22 cellular contexts compared by ENCODE assay signal in the genomic region with DNA sequence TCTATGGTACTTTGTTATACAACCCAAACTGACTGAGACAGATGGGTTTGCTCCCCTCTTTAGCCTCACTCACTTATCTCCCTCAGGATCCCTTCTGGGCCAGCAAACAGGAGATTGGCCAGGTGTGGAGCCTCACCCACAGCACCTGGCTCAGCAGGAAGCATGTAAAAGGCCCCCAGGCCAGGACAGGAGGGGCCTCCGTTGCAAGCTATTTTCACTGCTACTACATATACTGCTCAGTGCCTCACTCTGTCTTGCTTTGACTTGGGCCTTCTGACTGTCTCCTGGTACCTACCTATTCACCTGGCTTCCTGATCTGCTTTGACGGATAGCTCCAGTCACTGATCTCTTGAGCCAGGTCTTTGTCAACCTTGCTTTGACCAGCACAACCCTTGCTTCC. TPM values are rescaled to one million over a fixed set of nuclear protein-coding genes. Genes with fewer than 3 reads are reported as not detected.
DNase-seq lines count a peak whose midpoint lies in the region; ATAC-seq, FAIRE-seq and TF ChIP-seq lines count a peak whose summit lies in the region.
"Had no signal": no experiment of that assay in that cellular context is flagged by ENCODE, and none has a peak within 500 bp of the region (broad histone marks: within the 10 kb centered on the region; RNA-seq: fewer than 3 reads in every experiment).

No MANE protein-coding gene starts in this region.

- H4K20me1 ChIP-seq in IMR-90 (ENCODE audit: insufficient read depth, low read length) = peaks cover 10% of the 10 kb centered on the region; the same call in 1 of the 2 replicates
- no peaks in the 10 kb centered on the region for H4K20me1 ChIP-seq in astrocyte (ENCODE audit: insufficient read depth, low read length)
- H4K20me1 ChIP-seq: BLaER1 had no signal

- peak overlapping the region; percentile 10; the same call in 1 of the 2 replicates for H3K14ac ChIP-seq in IMR-90 (replicated peaks; ENCODE audit: low read depth, low read length)
- H3K14ac ChIP-seq in neuronal stem cell (ENCODE audit: low read length) = no peak overlapping the region

- no peak overlapping the region for H3K4me3 Mint-ChIP-seq in astrocyte (ENCODE audit: unreplicated experiment)
- H3K4me3 Mint-ChIP-seq: CD4-positive, alpha-beta T cell had no signal

- H3K27ac Mint-ChIP-seq in astrocyte (ENCODE audit: unreplicated experiment) = no peak overlapping the region
- H3K27ac Mint-ChIP-seq: CD4-positive, alpha-beta T cell had no signal

- peaks cover 27% of the 10 kb centered on the region for H3K4me1 Mint-ChIP-seq in astrocyte (ENCODE audit: low read depth, unreplicated experiment)

- peaks cover 35% of the 10 kb centered on the region for H3K9me1 ChIP-seq in IMR-90 (ENCODE audit: insufficient read depth, low read length)

- TF ChIP-seq RAD21 in IMR-90 (IDR thresholded peaks at IDR 0.05; ENCODE audit: low read length) = no peak

- H3K23ac ChIP-seq in IMR-90 (ENCODE audit: low read depth, low read length) = 0 out of 2 replicates have a peak overlapping the region, but pooled peaks have one; percentile 9
- no peak overlapping the region for H3K23ac ChIP-seq in neuronal stem cell (ENCODE audit: low read depth, low read length, poor library complexity)

- BruUV-seq in IMR-90 (replicated peaks; lab: Mats Ljungman, UMichigan) = no TSS peak

- H4K91ac ChIP-seq in IMR-90 (ENCODE audit: insufficient read depth, low read depth, low read length) = peak overlapping the region; percentile 64
- H4K91ac ChIP-seq in neuronal stem cell (ENCODE audit: low read depth, low read length, poor library complexity) = no peak overlapping the region

- peak overlapping the region; percentile 88 for H2BK120ac ChIP-seq in IMR-90 (ENCODE audit: low read depth, low read length)
- H2BK120ac ChIP-seq in neuronal stem cell (ENCODE audit: low read depth, low read length) = no peak overlapping the region

- ATAC-seq in IMR-90 (ENCODE audit: low read depth) (no peak), HG03196 (IDR thresholded peaks at IDR 0.05; ENCODE audit: unreplicated experiment) (no peak)
- ATAC-seq: K562, Right ventricle myocardium inferior had no signal

- peak overlapping the region; percentile 75 for H2BK20ac ChIP-seq in IMR-90 (ENCODE audit: low read depth, low read length)

- no peak overlapping the region for H2BK12ac ChIP-seq in neuronal stem cell (ENCODE audit: low read length)

- H2AK5ac ChIP-seq in IMR-90 (ENCODE audit: low read depth, low read length) (peak overlapping the region; percentile 98), neuronal stem cell (ENCODE audit: low read depth, low read length) (peak overlapping the region; percentile 14)

- peaks cover 3% of the 10 kb centered on the region for H3K9me3 Mint-ChIP-seq in astrocyte (ENCODE audit: unreplicated experiment)
- H3K9me3 Mint-ChIP-seq: CD4-positive, alpha-beta T cell had no signal

- no peaks in the 10 kb centered on the region for H3K36me3 Mint-ChIP-seq in astrocyte (ENCODE audit: low read depth, unreplicated experiment)

- CTCF ChIA-PET in IMR-90 (lab: Yijun Ruan, JAX) = no interaction called here

- no peak for TF ChIP-seq POLR2A in IMR-90 (IDR thresholded peaks at IDR 0.05; ENCODE audit: low read depth, low read length)

- peak overlapping the region; percentile 76; the same call in 2 of the 3 replicates for H2BK15ac ChIP-seq in IMR-90 (ENCODE audit: low read depth, low read length)
- peak overlapping the region; percentile 13 for H2BK15ac ChIP-seq in neuronal stem cell (ENCODE audit: low read length)

- H3K18ac ChIP-seq in IMR-90 (ENCODE audit: low read depth, low read length) = peak overlapping the region; percentile 66; the same call in 1 of the 2 replicates
- H3K18ac ChIP-seq in neuronal stem cell (ENCODE audit: low read length) = peak overlapping the region; percentile 8

- no peak overlapping the region; the same call in 1 of the 2 replicates for H3K27ac ChIP-seq in IMR-90 (ENCODE audit: insufficient read depth, low read length)
- peak overlapping the region; percentile 91 for H3K27ac ChIP-seq in astrocyte (ENCODE audit: low read depth, low read length)
- H3K27ac ChIP-seq in neuronal stem cell (replicated peaks; ENCODE audit: low read length) = no peak overlapping the region
- H3K27ac ChIP-seq: BLaER1 had no signal

- no peak overlapping the region for H4K5ac ChIP-seq in IMR-90 (ENCODE audit: low read depth, low read length)

- H3K4me1 ChIP-seq in IMR-90 (ENCODE audit: control insufficient read depth, insufficient read depth, low read length) (peaks cover 24% of the 10 kb centered on the region), astrocyte (ENCODE audit: insufficient read depth, low read length) (peaks cover 47% of the 10 kb centered on the region), neuronal stem cell (ENCODE audit: control insufficient read depth in 2 of 2, insufficient read depth in 1 of 2, low read depth in 1 of 2, low read length in 2 of 2) (peaks cover 0 to 6% of the 10 kb centered on the region in 2 donors)
- H3K4me1 ChIP-seq: BLaER1 had no signal

- H2BK5ac ChIP-seq in IMR-90 (ENCODE audit: low read depth, low read length, poor library complexity, severe bottlenecking) (no peak overlapping the region), neuronal stem cell (ENCODE audit: low read length) (no peak overlapping the region)

- dilution Hi-C loops in IMR-90 (cut with HindIII; ENCODE audit: low sequenced_read_pairs, unreplicated experiment) = no loop called here

- H2AFZ ChIP-seq in IMR-90 (replicated peaks; ENCODE audit: low read length, poor library complexity) (no peak overlapping the region), astrocyte (ENCODE audit: low read depth, low read length) (no peak overlapping the region), neuronal stem cell (ENCODE audit: low read length) (no peak overlapping the region)

- no peak for FAIRE-seq in astrocyte (lab: Jason Lieb, UNC)
- FAIRE-seq: GM12891, K562 had no signal

- intact Hi-C loops in IMR-90 (cut with micrococcal nuclease) = loop anchor here (2.0 to 5.0 kb wide), 2 partner anchors 45 to 89 kb away; no protein-coding TSS in a partner anchor

- no peak overlapping the region for H4K8ac ChIP-seq in IMR-90 (ENCODE audit: low read depth in 2 of 2, low read length in 2 of 2)
- no peak overlapping the region for H4K8ac ChIP-seq in neuronal stem cell (ENCODE audit: low read depth, low read length)

- POLR2A ChIA-PET in IMR-90 (lab: Charles Lee; ENCODE audit: unreplicated experiment) = no interaction called here

- H3K27me3 ChIP-seq in IMR-90 (ENCODE audit: control insufficient read depth, insufficient read depth, low read length) (no peaks in the 10 kb centered on the region), astrocyte (ENCODE audit: insufficient read depth, low read length) (no peaks in the 10 kb centered on the region), neuronal stem cell (ENCODE audit: control insufficient read depth in 3 of 3, insufficient read depth in 3 of 3, low read depth in 1 of 3, low read length in 3 of 3) (peaks cover 0 to 30% (median 0%) of the 10 kb centered on the region in 3 experiments)
- H3K27me3 ChIP-seq: BLaER1, MG63 had no signal

- H3K9me3 ChIP-seq in IMR-90 (ENCODE audit: control insufficient read depth, insufficient read depth, low read length) (no peaks in the 10 kb centered on the region), astrocyte (ENCODE audit: insufficient read depth, low read depth, low read length) (no peaks in the 10 kb centered on the region), neuronal stem cell (replicated peaks in 1 of 2; ENCODE audit: control insufficient read depth in 2 of 2, insufficient read depth in 1 of 2, low read depth in 1 of 2, low read length in 2 of 2) (no peaks in the 10 kb centered on the region)
- H3K9me3 ChIP-seq: BLaER1, Caco-2, MG63 had no signal

- H3K4me3 ChIP-seq in IMR-90 (ENCODE audit: insufficient read depth, low read depth, low read length) = no peak overlapping the region
- no peak overlapping the region for H3K4me3 ChIP-seq in astrocyte (ENCODE audit: insufficient read depth, low read depth, low read length)
- no peak overlapping the region for H3K4me3 ChIP-seq in neuronal stem cell (ENCODE audit: low read length in 2 of 2)
- H3K4me3 ChIP-seq: BLaER1, K562, MG63 had no signal

- no peak overlapping the region for H3K56ac ChIP-seq in IMR-90 (ENCODE audit: extremely low read depth, insufficient read depth, low read length)

- peaks cover 0 to 11% of the 10 kb centered on the region in 2 experiments; a peak in 1 of 4 replicates for H3K79me1 ChIP-seq in IMR-90 (ENCODE audit: low read depth in 1 of 2, low read length in 2 of 2)
- H3K79me1 ChIP-seq in neuronal stem cell (ENCODE audit: low read depth, low read length) = no peaks in the 10 kb centered on the region

- H3K36me3 ChIP-seq in IMR-90 (ENCODE audit: control insufficient read depth, insufficient read depth, low read length) = no peaks in the 10 kb centered on the region
- H3K36me3 ChIP-seq in astrocyte (ENCODE audit: insufficient read depth, low read length) = no peaks in the 10 kb centered on the region
- no peaks in the 10 kb centered on the region for H3K36me3 ChIP-seq in neuronal stem cell (replicated peaks in 1 of 2; ENCODE audit: control insufficient read depth in 2 of 2, insufficient read depth in 2 of 2, low read length in 2 of 2)
- H3K36me3 ChIP-seq: BLaER1, MG63 had no signal

- H3K9ac ChIP-seq in IMR-90 (ENCODE audit: low read depth, low read length) (no peak overlapping the region), astrocyte (ENCODE audit: low read length) (no peak overlapping the region), neuronal stem cell (ENCODE audit: low read depth, low read length, poor library complexity) (no peak overlapping the region)
- H3K9ac ChIP-seq: BLaER1 had no signal

- no peak for TF ChIP-seq CTCF in IMR-90 (conservative IDR thresholded peaks at IDR 0.05; ENCODE audit: low read depth, low read length)
- no peak for TF ChIP-seq CTCF in astrocyte (IDR thresholded peaks at IDR 0.05; ENCODE audit: insufficient read depth, low read depth, low read length)

- peak overlapping the region; percentile 44 for H3K4ac ChIP-seq in IMR-90 (ENCODE audit: low read depth, low read length)
- no peak overlapping the region for H3K4ac ChIP-seq in neuronal stem cell (ENCODE audit: low read length)

- in situ Hi-C loops in IMR-90 (cut with MboI; ENCODE audit: low sequenced_read_pairs) = no loop called here

- no peaks in the 10 kb centered on the region for H3K79me2 ChIP-seq in astrocyte (ENCODE audit: insufficient read depth, low read length)

- 100% methylated on average over 1 of the region's 2 CpGs; no CpG with 5 or more reads in 1 of the 2 experiments for WGBS in IMR-90 (ENCODE audit: extremely low coverage in 2 of 2, insufficient read length in 1 of 2), 2 experiments
- WGBS in neuronal stem cell (ENCODE audit: extremely low coverage in 2 of 2, insufficient read length in 2 of 2, insufficient replicate concordance in 1 of 2), 2 donors = no CpG with 5 or more reads among the region's 2 CpGs

- no peak overlapping the region for H3K4me2 ChIP-seq in IMR-90 (ENCODE audit: low read depth, low read length)
- H3K4me2 ChIP-seq in astrocyte (ENCODE audit: low read length) = no peak overlapping the region
- H3K4me2 ChIP-seq in neuronal stem cell (ENCODE audit: insufficient read depth, low read length, poor library complexity, severe bottlenecking) = no peak overlapping the region
- H3K4me2 ChIP-seq: BLaER1 had no signal

- DNase-seq in COLO668 (lab: John Stamatoyannopoulos, UW; ENCODE audit: unreplicated experiment) (peak; percentile 25), IMR-90 (no peak), astrocyte (ENCODE audit: low read depth) (no peak), neuronal stem cell (ENCODE audit: low spot score) (no peak), NCI-H82 treated with DMSO at 0.1 percent for 48 hours (lab: John Stamatoyannopoulos, UW; ENCODE audit: unreplicated experiment) (no peak), T-helper 2 cell (no peak)
- DNase-seq: Caco-2; CD4-positive, alpha-beta T cell; DND-41; GOT3; HCEC 1CT; MG63; NCI-H1436; NCI-H2029; NCI-H345; NCI-H524; SW 1271 had no signal

- no peaks in the 10 kb centered on the region for H3K27me3 Mint-ChIP-seq in astrocyte (ENCODE audit: low read depth, unreplicated experiment)

- H2AK9ac ChIP-seq in IMR-90 (replicated peaks; ENCODE audit: low read depth, low read length, poor library complexity) = peak overlapping the region; percentile 19

RNA-seq across cellular contexts. Expression of gene TPM1, which starts 20.4 kb away (rescaled TPM):
- total RNA-seq in IMR-90 (2012; rRNA removed) (661 and 997 TPM in 2 replicates), astrocyte (2,922 and 3,062 TPM in 2 replicates)
- 1,566 and 1,623 TPM in 2 replicates for polyA plus RNA-seq in IMR-90 (2012; rRNA removed)
- 700 and 932 TPM in 2 replicates for polyA plus RNA-seq in IMR-90 (2012; cell fraction: cytosol; rRNA removed)
- polyA plus RNA-seq in IMR-90 (2012; cell fraction: nucleus; rRNA removed; ENCODE audit: low replicate concordance) = 972 and 2,415 TPM in 2 replicates
- 1,430 TPM for polyA plus RNA-seq in neuronal stem cell (2013, experiment 1 of 2)
- polyA plus RNA-seq in neuronal stem cell (2013, experiment 2 of 2) = 1,425 TPM
